Comparison of ENCODE assay signal across 10 cellular contexts in the genomic region with DNA sequence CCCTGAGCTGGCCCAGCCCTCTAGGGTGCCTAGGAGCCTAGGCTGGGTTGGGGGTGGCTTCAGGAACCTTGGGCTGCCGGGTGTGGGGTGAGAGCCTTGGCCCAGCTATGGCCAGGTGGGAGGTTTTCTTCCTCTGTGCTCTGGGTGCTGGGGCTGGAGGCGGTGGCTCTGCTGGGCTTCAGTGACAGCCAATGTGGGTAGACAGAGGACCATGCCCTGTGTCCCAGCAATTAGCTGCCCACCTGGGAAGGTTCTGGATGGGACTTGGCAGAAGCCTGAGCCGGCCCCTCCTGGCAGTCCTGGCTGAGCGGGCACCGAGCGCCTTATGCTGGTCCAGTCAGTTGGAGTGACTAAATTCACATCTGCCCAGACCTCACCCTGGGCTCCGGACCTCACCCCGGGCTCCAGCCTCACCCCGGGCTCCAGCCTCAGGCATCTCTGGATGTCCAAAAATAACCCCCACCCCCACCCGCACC. TPM values are rescaled to one million over a fixed set of nuclear protein-coding genes. Genes with fewer than 3 reads are reported as not detected.
A peak's percentile ranks its signal among the peaks of the same experiment; 100 is the strongest.
DNase-seq lines count a peak whose midpoint lies in the region; ATAC-seq and TF ChIP-seq lines count a peak whose summit lies in the region.
"Had no signal": no experiment of that assay in that cellular context is flagged by ENCODE, and none has a peak within 500 bp of the region (broad histone marks: within the 10 kb centered on the region; RNA-seq: fewer than 3 reads in every experiment).

No MANE protein-coding gene starts in this region.

- CTCF ChIA-PET in HEK293T (lab: Yijun Ruan, JAX): interaction anchor here (0.8 to 1.7 kb wide), 8 partner anchors 9 to 216 kb away, joined by 3 to 10 read pairs (median 3); no protein-coding TSS in a partner anchor

- no peak overlapping the region for H3K27ac Mint-ChIP-seq in osteocyte (ENCODE audit: unreplicated experiment)

- no peak for ATAC-seq in heart left ventricle
- ATAC-seq in HG02938 (IDR thresholded peaks at IDR 0.05; ENCODE audit: unreplicated experiment): no peak
- ATAC-seq in HG02981 (IDR thresholded peaks at IDR 0.05; ENCODE audit: unreplicated experiment): no peak
- no peak for ATAC-seq in HG03354 (IDR thresholded peaks at IDR 0.05; ENCODE audit: poor library complexity, severe bottlenecking, unreplicated experiment)

- no peaks in the 10 kb centered on the region for H3K27me3 Mint-ChIP-seq in osteocyte (ENCODE audit: unreplicated experiment)

- H3K9me3 Mint-ChIP-seq in osteocyte (ENCODE audit: unreplicated experiment): no peaks in the 10 kb centered on the region

- H3K4me3 Mint-ChIP-seq in osteocyte (ENCODE audit: unreplicated experiment): peak overlapping the region; percentile 62

- WGBS in heart left ventricle, 4 donors: 70 to 82% (median 80%) methylated on average over 4 to 10 of the region's 10 CpGs

- H3K36me3 Mint-ChIP-seq in osteocyte (ENCODE audit: unreplicated experiment): no peaks in the 10 kb centered on the region

- H3K27me3 ChIP-seq in BE2C: no peaks in the 10 kb centered on the region; the same call in 1 of the 2 replicates
- no peaks in the 10 kb centered on the region for H3K27me3 ChIP-seq in Peyer's patch
- peaks cover 0 to 7% (median 0%) of the 10 kb centered on the region in 9 donors for H3K27me3 ChIP-seq in heart left ventricle

- TF ChIP-seq POLR2A in Peyer's patch (IDR thresholded peaks at IDR 0.05): no peak
- TF ChIP-seq POLR2A in heart left ventricle (IDR thresholded peaks at IDR 0.05): no peak

- no peaks in the 10 kb centered on the region for H3K4me1 ChIP-seq in BE2C
- peaks cover 0 to 12% (median 3%) of the 10 kb centered on the region in 4 donors for H3K4me1 ChIP-seq in Peyer's patch
- peaks cover 0 to 62% (median 28%) of the 10 kb centered on the region in 12 donors for H3K4me1 ChIP-seq in heart left ventricle

- H3K9me3 ChIP-seq in BE2C: no peaks in the 10 kb centered on the region
- H3K9me3 ChIP-seq in Peyer's patch: no peaks in the 10 kb centered on the region
- no peaks in the 10 kb centered on the region for H3K9me3 ChIP-seq in heart left ventricle
- H3K9me3 ChIP-seq: mucosa of descending colon had no signal

- H3K36me3 ChIP-seq in BE2C: no peaks in the 10 kb centered on the region
- H3K36me3 ChIP-seq in Peyer's patch: no peaks in the 10 kb centered on the region
- H3K36me3 ChIP-seq in heart left ventricle: no peaks in the 10 kb centered on the region

- POLR2A ChIA-PET in HEK293T (lab: Yijun Ruan, JAX): no interaction called here

- DNase-seq in BE2C: peak; percentile 9
- peak in 2 of 3 donors; percentile 35 to 45 for DNase-seq in Peyer's patch
- peak; percentile 8 to 56 (median 27) for DNase-seq in heart left ventricle
- no peak for DNase-seq in osteocyte (ENCODE audit: extremely low spot score, unreplicated experiment)
- DNase-seq in HEK293T (ENCODE audit: extremely low spot score): no peak
- DNase-seq: NCI-H510A had no signal

- H3K4me1 Mint-ChIP-seq in osteocyte (ENCODE audit: unreplicated experiment): peaks cover 3% of the 10 kb centered on the region

- TF ChIP-seq CTCF in BE2C (IDR thresholded peaks at IDR 0.05; ENCODE audit: low read depth, low read length) (no peak), Peyer's patch (IDR thresholded peaks at IDR 0.05) (no peak), heart left ventricle (IDR thresholded peaks at IDR 0.05) (no peak), osteocyte (IDR thresholded peaks at IDR 0.05) (no peak)

- intact Hi-C loops in heart left ventricle (cut with DNase I): loop anchor here (1.0 to 10.0 kb wide), 8 partner anchors 58 to 156 kb away; a partner anchor contains a TSS

- H3K27ac ChIP-seq in Peyer's patch (no peak overlapping the region), heart left ventricle (peak overlapping the region in 4 of 12 donors; percentile 10 to 66 (median 39))

- H3K4me3 ChIP-seq in BE2C (ENCODE audit: low read depth, low read length) (no peak overlapping the region), Peyer's patch (peak overlapping the region in 1 of 4 donors; percentile 56), heart left ventricle (peak overlapping the region in 6 of 12 donors; percentile 37 to 69 (median 64))
- H3K4me3 ChIP-seq: mucosa of descending colon had no signal

TF ChIP-seq in HEK293T, 16 proteins besides CTCF, POLR2A, EP300 and RAD21:
- TF ChIP-seq ARNT (IDR thresholded peaks at IDR 0.05) (no peak), SP1 (IDR thresholded peaks at IDR 0.05) (no peak), FOXA1 (IDR thresholded peaks at IDR 0.05) (no peak), ZNF384 (IDR thresholded peaks at IDR 0.05) (no peak)

RNA-seq across cellular contexts. Expression of a gene that starts 46.8 kb away (rescaled TPM):
- 0.26 TPM for polyA plus RNA-seq in BE2C (2012; ENCODE audit: insufficient read depth, insufficient read length, low read depth)
- total RNA-seq in Peyer's patch (1 to 10 TPM in 1 of 4 donors, under 1 TPM in 1, not detected in 2; 0.13 to 2.5 TPM), heart left ventricle (1 to 10 TPM; 2.3 to 8.0 (median 3.5) TPM), osteocyte (1.3 and 1.8 TPM in 2 replicates)
- 1 to 10 TPM; 1.5 to 2.6 TPM for polyA plus RNA-seq in heart left ventricle

Comparison
In these comparisons a context has a peak if more than half of its experiments do, and no peak if none do; other contexts are left out.
1. DNase-seq: peak in BE2C (single experiment), Peyer's patch (2 of 3) and heart left ventricle (5 of 5); none in osteocyte (single experiment) and HEK293T (single experiment).